Comparison of ENCODE assay signal across 17 cellular contexts in the genomic region with DNA sequence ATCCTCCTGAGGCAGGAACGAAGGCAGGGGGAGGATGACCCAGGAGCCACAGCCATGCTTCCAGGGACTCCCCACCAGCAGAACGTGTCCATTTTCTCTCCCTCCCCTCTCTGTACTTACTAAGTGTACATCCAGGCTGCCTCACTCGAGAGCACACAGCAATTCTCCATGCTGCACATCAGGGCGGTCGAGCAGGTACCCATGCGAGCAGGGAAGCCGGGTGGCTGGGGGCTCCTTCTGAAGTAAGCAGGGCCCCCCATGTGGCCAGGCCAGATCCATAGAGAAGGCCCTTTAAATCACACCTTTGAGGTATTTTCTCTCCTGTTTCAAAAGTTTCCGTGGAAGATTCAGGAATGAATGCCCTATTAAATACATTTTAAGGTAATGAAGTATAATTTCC. TPM values are rescaled to one million over a fixed set of nuclear protein-coding genes. Genes with fewer than 3 reads are reported as not detected.
DNase-seq lines count a peak whose midpoint lies in the region; ATAC-seq and TF ChIP-seq lines count a peak whose summit lies in the region.
"Had no signal": no experiment of that assay in that cellular context is flagged by ENCODE, and none has a peak within 500 bp of the region (broad histone marks: within the 10 kb centered on the region; RNA-seq: fewer than 3 reads in every experiment).

No MANE protein-coding gene starts in this region.

- H3K4me1 ChIP-seq in right atrium auricular region = no peaks in the 10 kb centered on the region
- no peaks in the 10 kb centered on the region for H3K4me1 ChIP-seq in esophagus muscularis mucosa
- H3K4me1 ChIP-seq: HAP-1 had no signal

- no peak for ATAC-seq in Right ventricle myocardium superior (ENCODE audit: poor library complexity)
- ATAC-seq in GM18520 (IDR thresholded peaks at IDR 0.05; ENCODE audit: unreplicated experiment) = no peak
- no peak for ATAC-seq in GM21423 (IDR thresholded peaks at IDR 0.05; ENCODE audit: unreplicated experiment)
- ATAC-seq: HepG2 had no signal

- 75% methylated on average over 6 of the region's 8 CpGs for WGBS in esophagus muscularis mucosa

- H3K4me1 Mint-ChIP-seq in osteocyte (ENCODE audit: unreplicated experiment) = no peaks in the 10 kb centered on the region
- H3K4me1 Mint-ChIP-seq: B cell; CD4-positive, CD25-positive, alpha-beta regulatory T cell; CD8-positive, alpha-beta memory T cell; IgD-negative memory B cell had no signal

- TF ChIP-seq CTCF in right atrium auricular region (IDR thresholded peaks at IDR 0.05) = no peak
- no peak for TF ChIP-seq CTCF in esophagus muscularis mucosa (IDR thresholded peaks at IDR 0.05)
- TF ChIP-seq CTCF in osteocyte (IDR thresholded peaks at IDR 0.05) = no peak

- no peak for TF ChIP-seq EP300 in esophagus muscularis mucosa (IDR thresholded peaks at IDR 0.05)

- H3K36me3 ChIP-seq in right atrium auricular region (no peaks in the 10 kb centered on the region), esophagus muscularis mucosa (no peaks in the 10 kb centered on the region)
- H3K36me3 ChIP-seq: HAP-1 had no signal

- H3K9me3 Mint-ChIP-seq in osteocyte (ENCODE audit: unreplicated experiment) = no peaks in the 10 kb centered on the region
- H3K9me3 Mint-ChIP-seq: CD4-positive, CD25-positive, alpha-beta regulatory T cell had no signal

- H3K27me3 ChIP-seq in right atrium auricular region (no peaks in the 10 kb centered on the region), esophagus muscularis mucosa (peaks cover 0 to 73% (median 0%) of the 10 kb centered on the region in 4 donors)

- DNase-seq in right atrium auricular region (ENCODE audit: low spot score) (peak; percentile 30), Right ventricle myocardium superior (no peak), esophagus muscularis mucosa (ENCODE audit: extremely low spot score) (peak; percentile 42), osteocyte (ENCODE audit: extremely low spot score, unreplicated experiment) (peak; percentile 72), NOMO-1 (lab: John Stamatoyannopoulos, UW; ENCODE audit: unreplicated experiment in 2 of 2) (no peak)
- DNase-seq: C1 segment of cervical spinal cord; CD4-positive, CD25-positive, alpha-beta regulatory T cell; CD8-positive, alpha-beta memory T cell; COR-L47; DMS 273 treated with DMSO at 0.1 percent for 48 hours had no signal

- peaks cover 24% of the 10 kb centered on the region for H3K27me3 Mint-ChIP-seq in osteocyte (ENCODE audit: unreplicated experiment)

- H3K27ac Mint-ChIP-seq in osteocyte (ENCODE audit: unreplicated experiment) = no peak overlapping the region
- H3K27ac Mint-ChIP-seq: B cell; CD4-positive, CD25-positive, alpha-beta regulatory T cell; CD8-positive, alpha-beta memory T cell; IgD-negative memory B cell had no signal

- H3K36me3 Mint-ChIP-seq in osteocyte (ENCODE audit: unreplicated experiment) = no peaks in the 10 kb centered on the region
- H3K36me3 Mint-ChIP-seq: CD4-positive, CD25-positive, alpha-beta regulatory T cell; CD8-positive, alpha-beta memory T cell; IgD-negative memory B cell had no signal

- H3K4me3 Mint-ChIP-seq in osteocyte (ENCODE audit: unreplicated experiment) = no peak overlapping the region
- H3K4me3 Mint-ChIP-seq: B cell; CD4-positive, CD25-positive, alpha-beta regulatory T cell; CD8-positive, alpha-beta memory T cell had no signal

- H3K9me3 ChIP-seq in right atrium auricular region (peaks cover 0 to 8% of the 10 kb centered on the region in 2 donors), esophagus muscularis mucosa (peaks cover 0 to 12% (median 7%) of the 10 kb centered on the region in 4 donors)
- H3K9me3 ChIP-seq: HAP-1 had no signal

- TF ChIP-seq POLR2A in esophagus muscularis mucosa (IDR thresholded peaks at IDR 0.05; ENCODE audit: low read depth) = no peak

- intact Hi-C loops in Right ventricle myocardium superior (cut with DNase I) = no loop called here
- intact Hi-C loops in esophagus muscularis mucosa (cut with DNase I) = no loop called here

- H3K27ac ChIP-seq in right atrium auricular region = no peak overlapping the region
- H3K27ac ChIP-seq in esophagus muscularis mucosa (replicated peaks in 1 of 4) = no peak overlapping the region

- H3K4me3 ChIP-seq in right atrium auricular region (no peak overlapping the region), esophagus muscularis mucosa (no peak overlapping the region)
- H3K4me3 ChIP-seq: HAP-1 had no signal

RNA-seq across cellular contexts. Expression of a gene that starts 41.2 kb away (rescaled TPM):
- not detected for total RNA-seq in right atrium auricular region
- not detected for total RNA-seq in Right ventricle myocardium superior
- total RNA-seq in esophagus muscularis mucosa = not detected
- total RNA-seq in osteocyte = not detected in 2 replicates
- total RNA-seq: A172; B cell; CD4-positive, CD25-positive, alpha-beta regulatory T cell; CD8-positive, alpha-beta memory T cell had no signal

Comparison
In these comparisons a context has a peak if more than half of its experiments do, and no peak if none do; other contexts are left out.
1. DNase-seq: peak in right atrium auricular region (single experiment), esophagus muscularis mucosa (single experiment) and osteocyte (single experiment); none in Right ventricle myocardium superior (single experiment) and NOMO-1 (0 of 2).